In the genomic region with DNA sequence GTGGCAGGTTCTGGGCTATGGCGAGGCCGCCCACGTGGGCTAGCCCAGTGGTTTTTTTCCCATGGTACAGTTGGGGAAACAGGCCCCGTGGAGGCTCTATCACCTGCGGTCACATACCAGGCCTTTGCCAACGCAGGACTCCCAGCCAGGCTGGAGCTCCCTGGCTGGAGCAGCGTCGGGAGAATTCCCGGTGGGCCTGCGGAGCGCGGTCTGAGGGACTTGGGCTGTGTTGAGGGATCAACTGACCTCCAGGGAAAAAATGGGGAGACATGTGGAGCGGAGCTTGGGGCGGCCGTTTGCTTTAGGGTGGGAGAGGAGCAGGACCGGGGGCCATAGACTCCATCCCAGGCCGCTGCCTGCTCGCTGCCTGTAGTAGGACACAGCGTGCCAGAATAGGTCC, we compare ENCODE assay signal across 18 cellular contexts.
"Had no signal": no experiment of that assay in that cellular context is flagged by ENCODE, and none has a peak within 500 bp of the region (broad histone marks: within the 10 kb centered on the region; RNA-seq: fewer than 3 reads in every experiment).

No MANE protein-coding gene starts in this region.

- H3K9me3 ChIP-seq: ascending aorta, prostate gland had no signal

- H3K4me1 ChIP-seq: prostate gland had no signal

- H3K9me3 Mint-ChIP-seq: activated CD4-positive, alpha-beta T cell treated with anti-CD3 and anti-CD28 coated beads, Interleukin-2, amount 10 ng/mL, durations not matched to agents 24 days and 14 days; activated CD8-positive, alpha-beta T cell treated with anti-CD3 and anti-CD28 coated beads for 36 hours; activated T-cell treated with anti-CD3 and anti-CD28 coated beads, Interleukin-2, amount 50 U/mL, for 24 hours; neural crest cell; T-cell had no signal

- DNase-seq: activated CD4-positive, alpha-beta T cell treated with anti-CD3 and anti-CD28 coated beads, Interleukin-2, amount 10 ng/mL, durations not matched to agents 24 days and 14 days; activated CD4-positive, CD25-positive, alpha-beta regulatory T cell; activated CD8-positive, alpha-beta T cell treated with anti-CD3 and anti-CD28 coated beads for 36 hours; activated effector memory CD4-positive, alpha-beta T cell treated with Interleukin-2 at 50 U/mL for 16 hours; activated naive CD4-positive, alpha-beta T cell treated with anti-CD3 and anti-CD28 coated beads, Interleukin-2, amount 50 U/mL, for 16 hours; activated T-cell treated with anti-CD3 and anti-CD28 coated beads, Interleukin-2, amount 50 U/mL, for 24 hours; dermis blood vessel endothelial cell; foreskin melanocyte; hypothalamus; islet precursor cell; right cardiac atrium; T-cell had no signal

- H3K27ac ChIP-seq: epithelial cell of prostate, prostate gland, skin epidermis had no signal

- H3K27me3 ChIP-seq: ascending aorta had no signal

- H3K4me3 ChIP-seq: ascending aorta, prostate gland, skin epidermis had no signal

- H3K4me3 Mint-ChIP-seq: activated CD4-positive, alpha-beta T cell treated with anti-CD3 and anti-CD28 coated beads, Interleukin-2, amount 10 ng/mL, durations not matched to agents 24 days and 14 days; activated CD8-positive, alpha-beta T cell treated with anti-CD3 and anti-CD28 coated beads for 36 hours; activated T-cell treated with anti-CD3 and anti-CD28 coated beads, Interleukin-2, amount 50 U/mL, for 24 hours; neural crest cell; T-cell had no signal

- H3K36me3 ChIP-seq: prostate gland had no signal

- H3K4me1 Mint-ChIP-seq: neural crest cell had no signal

- H3K27me3 Mint-ChIP-seq: activated CD4-positive, alpha-beta T cell treated with anti-CD3 and anti-CD28 coated beads, Interleukin-2, amount 10 ng/mL, durations not matched to agents 24 days and 14 days; activated CD8-positive, alpha-beta T cell treated with anti-CD3 and anti-CD28 coated beads for 36 hours; activated T-cell treated with anti-CD3 and anti-CD28 coated beads, Interleukin-2, amount 50 U/mL, for 24 hours; T-cell had no signal

- H3K27ac Mint-ChIP-seq: activated CD4-positive, alpha-beta T cell treated with anti-CD3 and anti-CD28 coated beads, Interleukin-2, amount 10 ng/mL, durations not matched to agents 24 days and 14 days; activated CD8-positive, alpha-beta T cell treated with anti-CD3 and anti-CD28 coated beads for 36 hours; activated T-cell treated with anti-CD3 and anti-CD28 coated beads, Interleukin-2, amount 50 U/mL, for 24 hours; T-cell had no signal

- ATAC-seq: activated CD8-positive, alpha-beta T cell treated with anti-CD3 and anti-CD28 coated beads for 36 hours; right cardiac atrium; SK-N-SH treated with all-trans-retinoic acid at 6 μM for 48 hours; T-cell had no signal
